ENCODE assay signal across 8 cellular contexts in the genomic region with DNA sequence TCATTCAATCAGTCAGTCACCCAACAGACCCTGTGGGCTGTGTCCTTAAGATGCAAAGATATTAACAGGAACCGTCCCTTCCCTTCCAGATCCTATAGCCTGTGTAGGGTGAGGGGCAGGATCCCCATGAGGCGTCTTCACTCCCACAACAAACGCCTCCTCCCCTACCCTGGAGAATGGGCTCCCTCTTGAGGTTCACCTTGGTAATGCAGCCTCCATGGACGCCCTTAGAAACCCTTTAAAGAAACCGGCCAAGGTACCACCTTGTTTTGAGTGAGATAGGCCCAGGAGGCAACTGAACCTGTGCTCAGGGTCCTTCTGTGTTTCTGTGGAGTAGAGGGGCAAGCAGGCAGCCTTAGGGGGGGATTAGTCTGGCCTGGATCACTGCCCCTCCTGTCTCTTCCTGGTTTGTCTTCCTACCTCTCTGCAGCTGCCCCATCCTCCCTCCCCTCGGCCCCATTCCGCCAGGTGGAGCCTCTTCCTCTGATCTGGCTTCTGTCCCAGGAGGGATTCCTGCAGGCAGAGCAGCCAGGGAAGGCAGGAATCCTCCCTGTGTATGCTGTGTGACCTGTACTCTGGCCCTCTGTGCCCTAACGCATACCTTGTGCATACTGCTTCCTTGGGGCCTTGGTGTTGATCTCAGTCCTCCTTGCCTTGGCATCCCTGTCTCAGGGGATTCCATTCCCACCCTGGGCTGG.
DNase-seq lines count a peak whose midpoint lies in the region; ATAC-seq and TF ChIP-seq lines count a peak whose summit lies in the region.

No MANE protein-coding gene starts in this region.

- TF ChIP-seq EP300 in Ishikawa (IDR thresholded peaks at IDR 0.05; ENCODE audit: borderline replicate concordance), result no peak

- TF ChIP-seq RAD21 in Ishikawa (IDR thresholded peaks at IDR 0.05; ENCODE audit: low read depth), result peak; percentile 95

- peak; percentile 95 for TF ChIP-seq CTCF in fibroblast of mammary gland (conservative IDR thresholded peaks at IDR 0.05; ENCODE audit: control insufficient read depth, insufficient read depth, low read depth, low read length)
- TF ChIP-seq CTCF in nephron progenitor cell (IDR thresholded peaks at IDR 0.05), result peak; percentile 98

- H3K27me3 Mint-ChIP-seq in nephron progenitor cell (ENCODE audit: low read depth, poor library complexity), result peaks cover 14% of the 10 kb centered on the region
- no peaks in the 10 kb centered on the region for H3K27me3 Mint-ChIP-seq in stimulated activated naive CD8-positive, alpha-beta T cell treated with anti-CD3 and anti-CD28 coated beads, Interleukin-15, amount 100 ng/mL, for 72 hours

- no peaks in the 10 kb centered on the region for H3K36me3 Mint-ChIP-seq in nephron progenitor cell (ENCODE audit: low read depth)

- no peak overlapping the region for H3K27ac Mint-ChIP-seq in nephron progenitor cell
- H3K27ac Mint-ChIP-seq in stimulated activated naive CD8-positive, alpha-beta T cell treated with anti-CD3 and anti-CD28 coated beads, Interleukin-15, amount 100 ng/mL, for 72 hours, result peak overlapping the region; percentile 88 to 94

- H3K4me3 Mint-ChIP-seq in nephron progenitor cell, result no peak overlapping the region
- H3K4me3 Mint-ChIP-seq in stimulated activated naive CD8-positive, alpha-beta T cell treated with anti-CD3 and anti-CD28 coated beads, Interleukin-15, amount 100 ng/mL, for 72 hours, result no peak overlapping the region

- DNase-seq in DMS153 (lab: John Stamatoyannopoulos, UW), result peak; percentile 75
- peak; percentile 57 for DNase-seq in OCI-M2 (lab: John Stamatoyannopoulos, UW; ENCODE audit: unreplicated experiment)
- peak; percentile 73 for DNase-seq in activated T-cell treated with anti-CD3 and anti-CD28 coated beads, Interleukin-2, amount 50 U/mL, for 1 hour
- peak; percentile 66 for DNase-seq in fibroblast of mammary gland (ENCODE audit: low read depth)
- DNase-seq in nephron progenitor cell, result peak; percentile 90
- DNase-seq in stimulated activated naive CD8-positive, alpha-beta T cell treated with anti-CD3 and anti-CD28 coated beads, Interleukin-15, amount 100 ng/mL, for 72 hours, result peak; percentile 77 to 79

- H3K4me1 Mint-ChIP-seq in nephron progenitor cell, result peaks cover 47% of the 10 kb centered on the region
- H3K4me1 Mint-ChIP-seq in stimulated activated naive CD8-positive, alpha-beta T cell treated with anti-CD3 and anti-CD28 coated beads, Interleukin-15, amount 100 ng/mL, for 72 hours, result peaks cover 8% of the 10 kb centered on the region

- peak; percentile 92 for ATAC-seq in stimulated activated naive CD8-positive, alpha-beta T cell treated with anti-CD3 and anti-CD28 coated beads, Interleukin-15, amount 100 ng/mL, for 72 hours
- no peak for ATAC-seq in GM18870 (IDR thresholded peaks at IDR 0.05; ENCODE audit: unreplicated experiment)

- no peaks in the 10 kb centered on the region for H3K9me3 Mint-ChIP-seq in nephron progenitor cell
- no peaks in the 10 kb centered on the region for H3K9me3 Mint-ChIP-seq in stimulated activated naive CD8-positive, alpha-beta T cell treated with anti-CD3 and anti-CD28 coated beads, Interleukin-15, amount 100 ng/mL, for 72 hours

- no peak overlapping the region for H3K4me3 ChIP-seq in fibroblast of mammary gland (ENCODE audit: control insufficient read depth, low read depth, low read length)

TF ChIP-seq in Ishikawa, 13 proteins besides CTCF, POLR2A, EP300 and RAD21:
- TF ChIP-seq, protein P1, sequence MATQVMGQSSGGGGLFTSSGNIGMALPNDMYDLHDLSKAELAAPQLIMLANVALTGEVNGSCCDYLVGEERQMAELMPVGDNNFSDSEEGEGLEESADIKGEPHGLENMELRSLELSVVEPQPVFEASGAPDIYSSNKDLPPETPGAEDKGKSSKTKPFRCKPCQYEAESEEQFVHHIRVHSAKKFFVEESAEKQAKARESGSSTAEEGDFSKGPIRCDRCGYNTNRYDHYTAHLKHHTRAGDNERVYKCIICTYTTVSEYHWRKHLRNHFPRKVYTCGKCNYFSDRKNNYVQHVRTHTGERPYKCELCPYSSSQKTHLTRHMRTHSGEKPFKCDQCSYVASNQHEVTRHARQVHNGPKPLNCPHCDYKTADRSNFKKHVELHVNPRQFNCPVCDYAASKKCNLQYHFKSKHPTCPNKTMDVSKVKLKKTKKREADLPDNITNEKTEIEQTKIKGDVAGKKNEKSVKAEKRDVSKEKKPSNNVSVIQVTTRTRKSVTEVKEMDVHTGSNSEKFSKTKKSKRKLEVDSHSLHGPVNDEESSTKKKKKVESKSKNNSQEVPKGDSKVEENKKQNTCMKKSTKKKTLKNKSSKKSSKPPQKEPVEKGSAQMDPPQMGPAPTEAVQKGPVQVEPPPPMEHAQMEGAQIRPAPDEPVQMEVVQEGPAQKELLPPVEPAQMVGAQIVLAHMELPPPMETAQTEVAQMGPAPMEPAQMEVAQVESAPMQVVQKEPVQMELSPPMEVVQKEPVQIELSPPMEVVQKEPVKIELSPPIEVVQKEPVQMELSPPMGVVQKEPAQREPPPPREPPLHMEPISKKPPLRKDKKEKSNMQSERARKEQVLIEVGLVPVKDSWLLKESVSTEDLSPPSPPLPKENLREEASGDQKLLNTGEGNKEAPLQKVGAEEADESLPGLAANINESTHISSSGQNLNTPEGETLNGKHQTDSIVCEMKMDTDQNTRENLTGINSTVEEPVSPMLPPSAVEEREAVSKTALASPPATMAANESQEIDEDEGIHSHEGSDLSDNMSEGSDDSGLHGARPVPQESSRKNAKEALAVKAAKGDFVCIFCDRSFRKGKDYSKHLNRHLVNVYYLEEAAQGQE (IDR thresholded peaks at IDR 0.05; ENCODE audit: low read depth), result no peak
- TF ChIP-seq FOXM1 (IDR thresholded peaks at IDR 0.05; ENCODE audit: borderline replicate concordance, low read depth), result no peak
- TF ChIP-seq TEAD4 (IDR thresholded peaks at IDR 0.05), result no peak
- no peak for TF ChIP-seq TAF1 (IDR thresholded peaks at IDR 0.05; ENCODE audit: low read depth)
- TF ChIP-seq CREB1 (IDR thresholded peaks at IDR 0.05; ENCODE audit: low read depth), result no peak
- no peak for TF ChIP-seq YY1 (IDR thresholded peaks at IDR 0.05; ENCODE audit: low read depth)
- no peak for TF ChIP-seq CEBPB (IDR thresholded peaks at IDR 0.05)
- TF ChIP-seq, protein P2, sequence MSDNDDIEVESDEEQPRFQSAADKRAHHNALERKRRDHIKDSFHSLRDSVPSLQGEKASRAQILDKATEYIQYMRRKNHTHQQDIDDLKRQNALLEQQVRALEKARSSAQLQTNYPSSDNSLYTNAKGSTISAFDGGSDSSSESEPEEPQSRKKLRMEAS (IDR thresholded peaks at IDR 0.05), result no peak
- no peak for TF ChIP-seq TCF12 (IDR thresholded peaks at IDR 0.05; ENCODE audit: low read depth)
- TF ChIP-seq, protein P3, sequence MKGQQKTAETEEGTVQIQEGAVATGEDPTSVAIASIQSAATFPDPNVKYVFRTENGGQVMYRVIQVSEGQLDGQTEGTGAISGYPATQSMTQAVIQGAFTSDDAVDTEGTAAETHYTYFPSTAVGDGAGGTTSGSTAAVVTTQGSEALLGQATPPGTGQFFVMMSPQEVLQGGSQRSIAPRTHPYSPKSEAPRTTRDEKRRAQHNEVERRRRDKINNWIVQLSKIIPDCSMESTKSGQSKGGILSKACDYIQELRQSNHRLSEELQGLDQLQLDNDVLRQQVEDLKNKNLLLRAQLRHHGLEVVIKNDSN (IDR thresholded peaks at IDR 0.05), result no peak
- no peak for TF ChIP-seq ZBTB7A (IDR thresholded peaks at IDR 0.05; ENCODE audit: low read depth)
